ENCODE assay signal across 8 cellular contexts in the genomic region with DNA sequence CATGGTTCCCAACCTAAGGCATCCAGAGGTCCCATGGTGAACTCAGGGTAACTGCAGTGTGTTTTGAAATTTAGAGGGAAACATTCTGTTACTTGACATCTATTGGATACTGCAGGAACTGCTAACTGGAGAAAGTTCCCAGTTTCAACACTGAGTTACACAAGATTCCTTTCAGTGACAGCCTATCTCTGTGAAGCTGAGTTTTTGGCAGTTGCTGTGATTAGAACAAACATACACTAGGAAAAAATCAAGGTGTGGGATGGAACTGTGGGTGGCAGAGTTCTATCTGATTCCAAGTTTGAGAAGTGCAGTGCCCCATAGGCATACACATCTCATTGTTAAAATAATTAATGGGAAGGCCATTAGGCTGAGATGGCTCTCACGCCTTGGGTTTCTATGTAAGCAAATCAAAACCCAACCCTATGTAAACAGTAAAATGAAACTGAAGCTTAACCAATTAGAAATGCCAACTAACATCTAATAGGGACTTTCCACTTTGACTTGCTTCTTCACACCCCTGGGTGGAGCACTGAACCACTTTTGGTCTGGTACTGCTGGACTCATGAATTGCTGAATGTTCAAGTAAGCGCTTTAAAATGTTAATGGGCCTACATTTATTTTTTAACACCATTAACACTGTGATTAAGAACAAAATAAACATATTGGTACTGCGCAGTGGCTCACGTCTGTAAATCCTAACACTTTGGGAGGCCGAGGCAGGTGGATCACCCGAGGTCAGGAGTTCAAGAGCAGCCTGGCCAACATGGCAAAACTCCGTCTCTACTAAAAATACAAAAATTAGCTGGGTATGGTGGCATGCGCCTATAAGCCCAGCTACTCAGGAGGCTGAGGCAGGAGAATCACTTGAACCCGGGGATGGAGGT. TPM values are rescaled to one million over a fixed set of nuclear protein-coding genes. Genes with fewer than 3 reads are reported as not detected.
DNase-seq lines count a peak whose midpoint lies in the region; ATAC-seq, FAIRE-seq and TF ChIP-seq lines count a peak whose summit lies in the region.

No MANE protein-coding gene starts in this region.

- in situ Hi-C loops in HepG2 (cut with HindIII; ENCODE audit: extremely low pct_ligation_motif_present, low pct_unique_long_range_greater_than_20kb), result no loop called here

- intact Hi-C loops in activated CD8-positive, alpha-beta T cell treated with anti-CD3 and anti-CD28 coated beads for 36 hours (cut with micrococcal nuclease), result no loop called here
- intact Hi-C loops in HepG2 (cut with micrococcal nuclease; ENCODE audit: unreplicated experiment) (no loop called here), testis (cut with DNase I; ENCODE audit: low total_unique reads) (no loop called here)

- H3K4me1 Mint-ChIP-seq in activated CD8-positive, alpha-beta T cell treated with anti-CD3 and anti-CD28 coated beads for 36 hours (ENCODE audit: low read depth), result peaks cover 16% of the 10 kb centered on the region
- H3K4me1 Mint-ChIP-seq in WTC11, result peaks cover 31% of the 10 kb centered on the region

- H3K27ac ChIP-seq in HepG2 (ENCODE audit: extremely low read length, insufficient read depth, low read length) (no peak overlapping the region), testis (no peak overlapping the region)

- no peak for TF ChIP-seq RAD21 in HepG2 (CRISPR knock-in tag; IDR thresholded peaks at IDR 0.05)

- no peaks in the 10 kb centered on the region for H3K27me3 ChIP-seq in GM06990 (replicated peaks; ENCODE audit: control insufficient read depth, insufficient read depth, low read length)
- no peaks in the 10 kb centered on the region for H3K27me3 ChIP-seq in HepG2 (ENCODE audit: control insufficient read depth in 1 of 2, insufficient read depth in 2 of 2, low read length in 2 of 2)
- H3K27me3 ChIP-seq in testis, result no peaks in the 10 kb centered on the region

- H3K9me3 ChIP-seq in HepG2 (ENCODE audit: low read length) (no peaks in the 10 kb centered on the region), testis (no peaks in the 10 kb centered on the region)

- 88% methylated on average over 9 of the region's 9 CpGs for WGBS in HepG2 (ENCODE audit: low lambda C conversion rate)
- WGBS in testis, 2 donors, result 84 to 88% methylated on average over 9 of the region's 9 CpGs

- POLR2A ChIA-PET in activated CD8-positive, alpha-beta T cell treated with anti-CD3 and anti-CD28 coated beads for 36 hours (lab: Charles Lee), result interaction anchor here (1.1 kb wide), 1 partner anchor 28 kb away, joined by 3 read pairs; no protein-coding TSS in a partner anchor
- POLR2A ChIA-PET in HepG2 (lab: Yijun Ruan, JAX), result interaction anchor here (1.4 kb wide), 1 partner anchor 23 kb away, joined by 4 read pairs; no protein-coding TSS in a partner anchor
- POLR2A ChIA-PET in WTC11 (lab: Charles Lee), result no interaction called here

- TF ChIP-seq POLR2A in HepG2 (IDR thresholded peaks at IDR 0.05; ENCODE audit: insufficient read depth in 1 of 2, low read depth in 2 of 2, low read length in 2 of 2) (no peak), testis (IDR thresholded peaks at IDR 0.05) (no peak)

- no peaks in the 10 kb centered on the region for H3K36me3 Mint-ChIP-seq in activated CD8-positive, alpha-beta T cell treated with anti-CD3 and anti-CD28 coated beads for 36 hours (ENCODE audit: low read depth)
- H3K36me3 Mint-ChIP-seq in WTC11, result no peaks in the 10 kb centered on the region

- DNase-seq in GM06990 (ENCODE audit: extremely low read depth, insufficient read length), result peak; percentile 67
- peak; percentile 41 for DNase-seq in activated CD8-positive, alpha-beta T cell treated with anti-CD3 and anti-CD28 coated beads for 36 hours
- DNase-seq in HepG2 (ENCODE audit: low spot score), result peak; percentile 21
- no peak for DNase-seq in WTC11 (ENCODE audit: low spot score)
- DNase-seq in medulla oblongata (ENCODE audit: extremely low spot score), result no peak
- DNase-seq in testis, result no peak

- H3K4me3 Mint-ChIP-seq in activated CD8-positive, alpha-beta T cell treated with anti-CD3 and anti-CD28 coated beads for 36 hours, result no peak overlapping the region
- no peak overlapping the region for H3K4me3 Mint-ChIP-seq in WTC11

- H3K36me3 ChIP-seq in GM06990 (ENCODE audit: control insufficient read depth, insufficient read depth, low read length) (peaks cover 1% of the 10 kb centered on the region; the same call in 1 of the 2 replicates), HepG2 (replicated peaks in 1 of 2; ENCODE audit: control insufficient read depth in 1 of 2, insufficient read depth in 2 of 2, low read length in 2 of 2) (no peaks in the 10 kb centered on the region), testis (ENCODE audit: low read depth, missing control alignments) (no peaks in the 10 kb centered on the region)

- no peak overlapping the region for H3K4me2 ChIP-seq in HepG2 (ENCODE audit: low read depth, low read length)

- H3K79me2 ChIP-seq in HepG2 (ENCODE audit: insufficient read depth, low read length), result no peaks in the 10 kb centered on the region

- H2AFZ ChIP-seq in HepG2 (ENCODE audit: low read length), result no peak overlapping the region

- peaks cover 7% of the 10 kb centered on the region for H3K4me1 ChIP-seq in HepG2 (ENCODE audit: insufficient read depth, low read length)
- no peaks in the 10 kb centered on the region for H3K4me1 ChIP-seq in testis

- H3K27ac Mint-ChIP-seq in activated CD8-positive, alpha-beta T cell treated with anti-CD3 and anti-CD28 coated beads for 36 hours, result peak overlapping the region; percentile 31
- no peak overlapping the region for H3K27ac Mint-ChIP-seq in WTC11

- peaks cover 2% of the 10 kb centered on the region for H3K9me3 Mint-ChIP-seq in activated CD8-positive, alpha-beta T cell treated with anti-CD3 and anti-CD28 coated beads for 36 hours
- H3K9me3 Mint-ChIP-seq in WTC11, result no peaks in the 10 kb centered on the region

- no peaks in the 10 kb centered on the region for H3K27me3 Mint-ChIP-seq in activated CD8-positive, alpha-beta T cell treated with anti-CD3 and anti-CD28 coated beads for 36 hours
- H3K27me3 Mint-ChIP-seq in WTC11 (ENCODE audit: low read depth), result no peaks in the 10 kb centered on the region

- no peak overlapping the region for H3K9ac ChIP-seq in HepG2 (ENCODE audit: insufficient read depth, low read depth, low read length)

- H3K4me3 ChIP-seq in GM06990 (replicated peaks; ENCODE audit: low read depth, low read length) (no peak overlapping the region), HepG2 (replicated peaks in 1 of 3; ENCODE audit: insufficient read depth in 1 of 3, low read depth in 2 of 3, low read length in 3 of 3) (no peak overlapping the region), testis (no peak overlapping the region)

- CTCF ChIA-PET in activated CD8-positive, alpha-beta T cell treated with anti-CD3 and anti-CD28 coated beads for 36 hours (lab: Charles Lee), result interaction anchor here (1.3 to 1.5 kb wide), 5 partner anchors 31 to 191 kb away, joined by 3 to 5 read pairs (median 4); a partner anchor contains a TSS
- CTCF ChIA-PET in HepG2 (lab: Yijun Ruan, JAX; ENCODE audit: low intra/inter-chr PET ratio, low total read pairs) (no interaction called here), WTC11 (lab: Charles Lee) (no interaction called here)

- BruUV-seq in HepG2 (replicated peaks; lab: Mats Ljungman, UMichigan), result no TSS peak

- TF ChIP-seq EP300 in HepG2 (IDR thresholded peaks at IDR 0.05; ENCODE audit: low read depth in 2 of 2, low read length in 2 of 2) (no peak), HepG2 (CRISPR knock-in tag; IDR thresholded peaks at IDR 0.05; ENCODE audit: borderline replicate concordance) (no peak)

- FAIRE-seq in HepG2 (lab: Jason Lieb, UNC), result peak; percentile 40

- TF ChIP-seq CTCF in GM06990 (IDR thresholded peaks at IDR 0.05; ENCODE audit: insufficient read depth, low read length, poor library complexity, severe bottlenecking) (peak; percentile 60), HepG2 (CRISPR knock-in tag; IDR thresholded peaks at IDR 0.05) (peak; percentile 38), WTC11 (IDR thresholded peaks at IDR 0.05) (no peak), testis (IDR thresholded peaks at IDR 0.05) (no peak)
- no peak for TF ChIP-seq CTCF in activated CD8-positive, alpha-beta T cell treated with anti-CD3 and anti-CD28 coated beads for 36 hours (IDR thresholded peaks at IDR 0.05)

- ATAC-seq in GM19463 (IDR thresholded peaks at IDR 0.05; ENCODE audit: unreplicated experiment) (peak; percentile 98), HG03460 (IDR thresholded peaks at IDR 0.05; ENCODE audit: unreplicated experiment) (peak; percentile 98), HepG2 (peak; percentile 56; the same call in 2 of the 3 replicates), WTC11 (no peak)
- peak; percentile 94 for ATAC-seq in activated CD8-positive, alpha-beta T cell treated with anti-CD3 and anti-CD28 coated beads for 36 hours

- H4K20me1 ChIP-seq in HepG2 (ENCODE audit: insufficient read depth, low read length), result no peaks in the 10 kb centered on the region

RNA-seq across cellular contexts. Expression of a gene that starts 55.2 kb away (rescaled TPM):
- total RNA-seq in activated CD8-positive, alpha-beta T cell treated with anti-CD3 and anti-CD28 coated beads for 36 hours, result 10 to 100 TPM; 21.3 to 23.8 TPM
- 23.3 and 28.5 TPM in 2 replicates for total RNA-seq in HepG2 (2016; rRNA removed; fragmentation: Illumina TruSeq; extraction: Trizol)
- total RNA-seq in HepG2 (2016; cell fraction: cytosol; rRNA removed; fragmentation: Illumina TruSeq; extraction: Trizol; ENCODE audit: low read depth), result 12.0 and 14.1 TPM in 2 replicates
- total RNA-seq in HepG2 (2016; cell fraction: insoluble cytoplasmic fraction; rRNA removed; fragmentation: Illumina TruSeq; extraction: Trizol), result 25.7 and 25.9 TPM in 2 replicates
- total RNA-seq in HepG2 (2016; cell fraction: membrane; rRNA removed; fragmentation: Illumina TruSeq; extraction: Trizol), result 18.1 and 20.7 TPM in 2 replicates
- 38.3 and 38.4 TPM in 2 replicates for total RNA-seq in HepG2 (2016; cell fraction: nucleus; rRNA removed; fragmentation: Illumina TruSeq; extraction: Trizol)
- polyA plus RNA-seq in HepG2 (2011; rRNA removed), result 24.3 and 30.8 TPM in 2 replicates
- polyA plus RNA-seq in HepG2 (2011; cell fraction: cytosol; rRNA removed), result 14.7 and 17.2 TPM in 2 replicates
- polyA plus RNA-seq in HepG2 (2011; cell fraction: nucleus; rRNA removed), result 14.9 and 19.7 TPM in 2 replicates
- polyA plus RNA-seq in HepG2 (2012), result 18.4 and 21.3 TPM in 2 replicates
- polyA plus RNA-seq in HepG2 (2016; cell fraction: cytosol; fragmentation: Illumina TruSeq; extraction: Trizol; ENCODE audit: low read depth), result 10.6 and 14.9 TPM in 2 replicates
- 37.2 and 41.0 TPM in 2 replicates for polyA plus RNA-seq in HepG2 (2016; cell fraction: insoluble cytoplasmic fraction; fragmentation: Illumina TruSeq; extraction: Trizol; ENCODE audit: low read depth)
- 14.6 and 19.3 TPM in 2 replicates for polyA plus RNA-seq in HepG2 (2016; cell fraction: membrane; fragmentation: Illumina TruSeq; extraction: Trizol; ENCODE audit: low read depth)
- 27.9 and 28.4 TPM in 2 replicates for polyA plus RNA-seq in HepG2 (2016; cell fraction: nucleus; fragmentation: Illumina TruSeq; extraction: Trizol; ENCODE audit: insufficient read depth, low read depth)
- 32.1 and 53.3 TPM in 2 replicates for polyA minus RNA-seq in HepG2 (2011; rRNA and poly(A)+ RNA removed; ENCODE audit: low replicate concordance)
- 8.5 and 11.2 TPM in 2 replicates for polyA minus RNA-seq in HepG2 (2011; cell fraction: cytosol; rRNA and poly(A)+ RNA removed)
- polyA minus RNA-seq in HepG2 (2011; cell fraction: nucleus; rRNA and poly(A)+ RNA removed), result 56.8 and 61.8 TPM in 2 replicates
- 44.9 to 47.6 TPM (median 45.3 TPM) in 3 replicates for total RNA-seq in WTC11 (2021)
- 10 to 100 TPM; 24.2 to 28.0 TPM for total RNA-seq in testis
- polyA plus RNA-seq in testis (ENCODE audit: insufficient read depth, low read depth, low replicate concordance), result 48.0 TPM

Comparison
In these comparisons a context has a peak if more than half of its experiments do, and no peak if none do; other contexts are left out.
1. DNase-seq: peak in GM06990 (single experiment), activated CD8-positive, alpha-beta T cell treated with anti-CD3 and anti-CD28 coated beads for 36 hours (single experiment) and HepG2 (single experiment); none in WTC11 (single experiment), medulla oblongata (single experiment) and testis (single experiment).
2. CTCF ChIP-seq: peak in GM06990 (single experiment) and HepG2 (single experiment); none in activated CD8-positive, alpha-beta T cell treated with anti-CD3 and anti-CD28 coated beads for 36 hours (single experiment), WTC11 (single experiment) and testis (0 of 3).